ENCODE assay signal across 28 cellular contexts in the genomic region with DNA sequence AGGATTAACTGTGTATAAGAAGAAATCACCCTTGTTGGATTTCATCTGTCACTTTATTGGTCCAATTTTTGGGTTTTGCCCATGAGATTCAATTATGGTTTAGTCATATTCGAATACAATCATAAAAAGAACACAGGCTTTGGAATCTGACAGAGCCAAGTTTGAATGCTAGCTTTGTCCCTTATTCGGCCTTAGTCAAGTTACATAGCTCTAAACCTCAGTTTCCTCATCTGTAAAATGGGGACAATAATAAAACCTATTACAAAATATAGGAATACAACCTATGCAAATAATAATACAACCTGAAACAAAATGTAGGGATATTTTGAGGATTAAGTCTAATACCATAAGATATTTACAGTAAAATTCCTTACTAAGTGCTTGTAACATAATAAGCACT. TPM values are rescaled to one million over a fixed set of nuclear protein-coding genes. Genes with fewer than 3 reads are reported as not detected.
"Had no signal": no experiment of that assay in that cellular context is flagged by ENCODE, and none has a peak within 500 bp of the region (broad histone marks: within the 10 kb centered on the region; RNA-seq: fewer than 3 reads in every experiment).

No MANE protein-coding gene starts in this region.

- DNase-seq: colonic mucosa; cortex of kidney; dermis blood vessel endothelial cell; dorsolateral prefrontal cortex; effector CD4-positive, alpha-beta T cell; effector CD8-positive, alpha-beta T cell; effector memory CD4-positive, alpha-beta T cell; effector memory CD8-positive, alpha-beta T cell; endodermal cell; erythroblast; esophagus squamous epithelium; foreskin fibroblast; foreskin keratinocyte; foreskin melanocyte; gastrocnemius medialis; glutamatergic neuron; head of caudate nucleus; heart left ventricle; heart right ventricle had no signal

- H3K4me1 ChIP-seq: colonic mucosa, esophagus squamous epithelium, foreskin keratinocyte, heart right ventricle had no signal

- H3K27ac ChIP-seq: colonic mucosa, coronary artery, epithelial cell of prostate, esophagus muscularis mucosa, esophagus squamous epithelium, foreskin keratinocyte, gastroesophageal sphincter, heart left ventricle, heart right ventricle had no signal

- H3K4me3 ChIP-seq: colonic mucosa, coronary artery, dorsolateral prefrontal cortex, esophagus muscularis mucosa, esophagus squamous epithelium, gastrocnemius medialis, gastroesophageal sphincter, heart left ventricle, heart right ventricle had no signal

- ATAC-seq: effector memory CD8-positive, alpha-beta T cell; esophagus mucosa; foreskin keratinocyte; gastrocnemius medialis; gastroesophageal sphincter; heart left ventricle; heart right ventricle had no signal

- H3K27me3 ChIP-seq: colonic mucosa, dorsolateral prefrontal cortex, esophagus muscularis mucosa, esophagus squamous epithelium, foreskin keratinocyte, gastrocnemius medialis, gastroesophageal sphincter, heart left ventricle, heart right ventricle had no signal

- FAIRE-seq: colon, endometrium, endothelial cell of umbilical vein, frontal cortex had no signal

- H3K9me3 ChIP-seq: colonic mucosa, esophagus muscularis mucosa, esophagus squamous epithelium, gastrocnemius medialis, gastroesophageal sphincter, heart left ventricle, heart right ventricle had no signal

RNA-seq across cellular contexts. Expression of a gene that starts 57.7 kb away (rescaled TPM):
- total RNA-seq: foreskin keratinocyte had no signal
